ENCODE assay signal across 13 cellular contexts in genomic region chr10:132563485-132564248, GRCh38. TPM values are rescaled to one million over a fixed set of nuclear protein-coding genes. Genes with fewer than 3 reads are reported as not detected.
DNase-seq lines count a peak whose midpoint lies in the region; ATAC-seq and TF ChIP-seq lines count a peak whose summit lies in the region.
"Had no signal": no experiment of that assay in that cellular context is flagged by ENCODE, and none has a peak within 500 bp of the region (broad histone marks: within the 10 kb centered on the region; RNA-seq: fewer than 3 reads in every experiment).

No MANE protein-coding gene starts in this region.

- DNase-seq in left kidney (ENCODE audit: low read depth, low spot score) (peak; percentile 56), hippocampal formation (lab: John Stamatoyannopoulos, UW) (no peak), SW 1271 (lab: John Stamatoyannopoulos, UW) (no peak), hypothalamus (lab: John Stamatoyannopoulos, UW) (no peak)
- no peak for DNase-seq in activated CD4-positive, alpha-beta T cell treated with anti-CD3 and anti-CD28 coated beads, Interleukin-2, amount 10 ng/mL, durations not matched to agents 7 days and 5 days
- DNase-seq: amygdala, Caco-2 had no signal

- peak overlapping the region; percentile 23 for H3K4me3 ChIP-seq in GM12875 (ENCODE audit: low read depth, low read length)
- H3K4me3 ChIP-seq: gastroesophageal sphincter had no signal

- CTCF ChIA-PET in activated CD4-positive, alpha-beta T cell treated with anti-CD3 and anti-CD28 coated beads, Interleukin-2, amount 10 ng/mL, durations not matched to agents 7 days and 5 days (lab: Charles Lee): no interaction called here

- H3K9me3 Mint-ChIP-seq in activated CD4-positive, alpha-beta T cell treated with anti-CD3 and anti-CD28 coated beads, Interleukin-2, amount 10 ng/mL, durations not matched to agents 7 days and 5 days: no peaks in the 10 kb centered on the region
- H3K9me3 Mint-ChIP-seq: T-helper 1 cell treated with Interleukin-12 subunit alpha and Interleukin-12 subunit beta and Interleukin-4 antibody, amounts not matched to agents 30 μg/mL and 1 μg/mL, for 36 hours had no signal

- H3K27ac Mint-ChIP-seq in activated CD4-positive, alpha-beta T cell treated with anti-CD3 and anti-CD28 coated beads, Interleukin-2, amount 10 ng/mL, durations not matched to agents 7 days and 5 days: no peak overlapping the region
- H3K27ac Mint-ChIP-seq: T-helper 1 cell treated with Interleukin-12 subunit alpha and Interleukin-12 subunit beta and Interleukin-4 antibody, amounts not matched to agents 30 μg/mL and 1 μg/mL, for 36 hours had no signal

- no peaks in the 10 kb centered on the region for H3K36me3 Mint-ChIP-seq in activated CD4-positive, alpha-beta T cell treated with anti-CD3 and anti-CD28 coated beads, Interleukin-2, amount 10 ng/mL, durations not matched to agents 7 days and 5 days (ENCODE audit: low read depth)

- ATAC-seq in GM21447 (IDR thresholded peaks at IDR 0.05; ENCODE audit: unreplicated experiment) (peak; percentile 81), HG03175 (IDR thresholded peaks at IDR 0.05; ENCODE audit: unreplicated experiment) (peak; percentile 92)
- ATAC-seq: gastroesophageal sphincter had no signal

- no peaks in the 10 kb centered on the region for H3K27me3 Mint-ChIP-seq in activated CD4-positive, alpha-beta T cell treated with anti-CD3 and anti-CD28 coated beads, Interleukin-2, amount 10 ng/mL, durations not matched to agents 7 days and 5 days

- H3K4me1 Mint-ChIP-seq in activated CD4-positive, alpha-beta T cell treated with anti-CD3 and anti-CD28 coated beads, Interleukin-2, amount 10 ng/mL, durations not matched to agents 7 days and 5 days: peaks cover 16% of the 10 kb centered on the region

- no peak overlapping the region for H3K4me3 Mint-ChIP-seq in activated CD4-positive, alpha-beta T cell treated with anti-CD3 and anti-CD28 coated beads, Interleukin-2, amount 10 ng/mL, durations not matched to agents 7 days and 5 days
- H3K4me3 Mint-ChIP-seq: neural crest cell; T-helper 1 cell treated with Interleukin-12 subunit alpha and Interleukin-12 subunit beta and Interleukin-4 antibody, amounts not matched to agents 30 μg/mL and 1 μg/mL, for 36 hours had no signal

- TF ChIP-seq CTCF in GM12875 (IDR thresholded peaks at IDR 0.05; ENCODE audit: borderline replicate concordance, insufficient read depth, low read depth, low read length): no peak

- POLR2A ChIA-PET in activated CD4-positive, alpha-beta T cell treated with anti-CD3 and anti-CD28 coated beads, Interleukin-2, amount 10 ng/mL, durations not matched to agents 7 days and 5 days (lab: Charles Lee): no interaction called here

RNA-seq across cellular contexts. Expression of gene INPP5A, which starts 26.1 kb away (rescaled TPM):
- 1 to 10 TPM; 9.1 to 9.9 TPM for total RNA-seq in activated CD4-positive, alpha-beta T cell treated with anti-CD3 and anti-CD28 coated beads, Interleukin-2, amount 10 ng/mL, durations not matched to agents 7 days and 5 days
